In the genomic region with DNA sequence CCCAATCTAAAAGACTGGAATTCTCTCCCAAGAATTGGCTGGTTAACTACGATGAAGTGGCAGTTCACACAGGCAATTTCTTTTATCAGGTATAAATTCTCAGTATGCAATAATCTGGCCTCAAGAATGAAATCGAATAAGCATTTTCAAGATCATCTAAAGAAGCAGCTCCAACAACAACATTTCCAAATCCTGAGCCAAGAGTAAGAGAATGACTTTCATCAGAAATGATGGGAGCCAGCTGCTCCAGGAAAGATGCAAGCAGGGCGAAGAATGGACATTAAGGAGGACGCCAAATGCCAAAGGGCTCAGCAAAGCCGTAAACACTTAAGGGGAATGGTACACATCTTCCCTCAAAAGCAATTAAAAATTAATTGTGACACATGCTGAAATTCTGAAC, we compare ENCODE assay signal across 16 cellular contexts. TPM values are rescaled to one million over a fixed set of nuclear protein-coding genes. Genes with fewer than 3 reads are reported as not detected.
DNase-seq lines count a peak whose midpoint lies in the region; ATAC-seq and TF ChIP-seq lines count a peak whose summit lies in the region.
"Had no signal": no experiment of that assay in that cellular context is flagged by ENCODE, and none has a peak within 500 bp of the region (broad histone marks: within the 10 kb centered on the region; RNA-seq: fewer than 3 reads in every experiment).

No MANE protein-coding gene starts in this region.

- H3K36me3 ChIP-seq in testis (ENCODE audit: low read depth, missing control alignments), result no peaks in the 10 kb centered on the region
- no peaks in the 10 kb centered on the region for H3K36me3 ChIP-seq in mucosa of descending colon (ENCODE audit: low read depth)
- H3K36me3 ChIP-seq: HAP-1 had no signal

- no peak overlapping the region for H3K4me3 ChIP-seq in fibroblast of the aortic adventitia (ENCODE audit: low read depth, low read length)
- H3K4me3 ChIP-seq in testis, result no peak overlapping the region
- no peak overlapping the region for H3K4me3 ChIP-seq in mucosa of descending colon
- H3K4me3 ChIP-seq: HAP-1 had no signal

- WGBS in testis, 2 donors, result 53 to 59% methylated on average over 5 of the region's 5 CpGs

- no peaks in the 10 kb centered on the region for H3K27me3 ChIP-seq in testis

- H3K9me3 ChIP-seq in testis (no peaks in the 10 kb centered on the region), mucosa of descending colon (no peaks in the 10 kb centered on the region)
- H3K9me3 ChIP-seq: HAP-1 had no signal

- H3K4me1 ChIP-seq in testis (no peaks in the 10 kb centered on the region), mucosa of descending colon (ENCODE audit: low read depth) (no peaks in the 10 kb centered on the region)
- H3K4me1 ChIP-seq: HAP-1 had no signal

- no peak for TF ChIP-seq POLR2A in testis (IDR thresholded peaks at IDR 0.05)

- intact Hi-C loops in testis (cut with DNase I; ENCODE audit: low total_unique reads), result no loop called here
- intact Hi-C loops in mucosa of descending colon (cut with DNase I, micrococcal nuclease), result no loop called here

- TF ChIP-seq CTCF in fibroblast of the aortic adventitia (IDR thresholded peaks at IDR 0.05; ENCODE audit: insufficient read depth, low read length), result no peak
- TF ChIP-seq CTCF in testis (IDR thresholded peaks at IDR 0.05), result no peak
- no peak for TF ChIP-seq CTCF in mucosa of descending colon (IDR thresholded peaks at IDR 0.05)

- DNase-seq in fibroblast of the aortic adventitia (ENCODE audit: low read depth), result peak; percentile 72
- DNase-seq in retina, result peak; percentile 22
- peak; percentile 51 for DNase-seq in testis
- DNase-seq in mucosa of descending colon, result no peak
- DNase-seq: C1 segment of cervical spinal cord; Calu3; CD4-positive, alpha-beta memory T cell; COR-L47; DMS53; DMS79 treated with DMSO at 0.1 percent for 48 hours; GF-D8; GOT3; HFFc6 had no signal

- no peak overlapping the region for H3K27ac ChIP-seq in testis

- no peak for ATAC-seq in GM21381 (IDR thresholded peaks at IDR 0.05; ENCODE audit: unreplicated experiment)
- no peak for ATAC-seq in mucosa of descending colon
- ATAC-seq in HG03565 (IDR thresholded peaks at IDR 0.05; ENCODE audit: unreplicated experiment), result no peak

RNA-seq across cellular contexts. Expression of gene ADAMTS3, which starts 12.0 kb away (rescaled TPM):
- 5.0 and 20.3 TPM in 2 replicates for total RNA-seq in fibroblast of the aortic adventitia (ENCODE audit: low replicate concordance)
- total RNA-seq in testis, result 1 to 10 TPM; 5.3 to 6.8 TPM
- 3.9 TPM for polyA plus RNA-seq in testis (ENCODE audit: insufficient read depth, low read depth, low replicate concordance)
- under 1 TPM; 0.17 to 0.57 (median 0.41) TPM for total RNA-seq in mucosa of descending colon
- total RNA-seq: CD4-positive, alpha-beta memory T cell had no signal
- polyA plus RNA-seq: CD4-positive, alpha-beta memory T cell had no signal

Comparison
In these comparisons a context has a peak if more than half of its experiments do, and no peak if none do; other contexts are left out.
1. DNase-seq: peak in fibroblast of the aortic adventitia (single experiment), retina (single experiment) and testis (single experiment); none in mucosa of descending colon (0 of 3).